Comparison of ENCODE assay signal across 8 cellular contexts in genomic region chr1:183234660-183235476, GRCh38. TPM values are rescaled to one million over a fixed set of nuclear protein-coding genes. Genes with fewer than 3 reads are reported as not detected.
A peak's percentile ranks its signal among the peaks of the same experiment; 100 is the strongest.
DNase-seq lines count a peak whose midpoint lies in the region; ATAC-seq and TF ChIP-seq lines count a peak whose summit lies in the region.

No MANE protein-coding gene starts in this region.

- TF ChIP-seq CTCF in BE2C (IDR thresholded peaks at IDR 0.05; ENCODE audit: low read depth, low read length) (peak; percentile 76), fibroblast of the aortic adventitia (IDR thresholded peaks at IDR 0.05; ENCODE audit: insufficient read depth, low read length) (peak; percentile 87)

- no peak overlapping the region for H3K27ac Mint-ChIP-seq in activated naive CD4-positive, alpha-beta T cell treated with anti-CD3 and anti-CD28 coated beads, Interleukin-2, amount 50 U/mL, for 72 hours

- no peaks in the 10 kb centered on the region for H3K27me3 ChIP-seq in BE2C

- DNase-seq in BE2C = peak; percentile 37
- peak; percentile 91 for DNase-seq in HS-5 (ENCODE audit: low read depth)
- peak; percentile 73 for DNase-seq in SK-MEL-5 (ENCODE audit: low read depth, low spot score)
- DNase-seq in fibroblast of the aortic adventitia (ENCODE audit: low read depth) = peak; percentile 99
- peak; percentile 94 for DNase-seq in non-pigmented ciliary epithelial cell (ENCODE audit: low read depth)
- DNase-seq in NCI-H2081 (lab: John Stamatoyannopoulos, UW) = no peak
- no peak for DNase-seq in activated naive CD4-positive, alpha-beta T cell treated with anti-CD3 and anti-CD28 coated beads, Interleukin-2, amount 50 U/mL, for 72 hours (ENCODE audit: low spot score in 2 of 2)

- H3K36me3 Mint-ChIP-seq in activated naive CD4-positive, alpha-beta T cell treated with anti-CD3 and anti-CD28 coated beads, Interleukin-2, amount 50 U/mL, for 72 hours = no peaks in the 10 kb centered on the region

- H3K4me1 ChIP-seq in BE2C = peaks cover 5% of the 10 kb centered on the region

- ATAC-seq in HG03108 (IDR thresholded peaks at IDR 0.05; ENCODE audit: unreplicated experiment) = no peak
- ATAC-seq in activated naive CD4-positive, alpha-beta T cell treated with anti-CD3 and anti-CD28 coated beads, Interleukin-2, amount 50 U/mL, for 72 hours = no peak

- no peaks in the 10 kb centered on the region for H3K9me3 Mint-ChIP-seq in activated naive CD4-positive, alpha-beta T cell treated with anti-CD3 and anti-CD28 coated beads, Interleukin-2, amount 50 U/mL, for 72 hours

- H3K4me3 ChIP-seq in BE2C (ENCODE audit: low read depth, low read length) = no peak overlapping the region
- H3K4me3 ChIP-seq in fibroblast of the aortic adventitia (ENCODE audit: low read depth, low read length) = peak overlapping the region; percentile 60

- no peaks in the 10 kb centered on the region for H3K36me3 ChIP-seq in BE2C

- in situ Hi-C loops in SK-MEL-5 (cut with HindIII; ENCODE audit: low pct_unique_long_range_greater_than_20kb, low sequenced_read_pairs) = loop anchor here (25.0 kb wide), 1 partner anchor 98 kb away; no protein-coding TSS in a partner anchor

- H3K9me3 ChIP-seq in BE2C = no peaks in the 10 kb centered on the region

RNA-seq across cellular contexts. Expression of gene LAMC2, which starts 48.8 kb away (rescaled TPM):
- polyA plus RNA-seq in BE2C (2012; ENCODE audit: insufficient read depth, insufficient read length, low read depth) = 0.40 TPM
- total RNA-seq in SK-MEL-5 (2014; rRNA removed; shearing (Covaris generic)) = 0.03 and 0.11 TPM in 2 replicates
- 0.09 TPM in 1 of 2 replicates, not detected in the other for polyA plus RNA-seq in SK-MEL-5 (2015; cell fraction: cytosol; rRNA removed)
- polyA plus RNA-seq in SK-MEL-5 (2015; cell fraction: nucleus; rRNA removed) = 0.30 and 1.1 TPM in 2 replicates
- 2.0 and 2.8 TPM in 2 replicates for total RNA-seq in fibroblast of the aortic adventitia (ENCODE audit: low replicate concordance)
- not detected for total RNA-seq in activated naive CD4-positive, alpha-beta T cell treated with anti-CD3 and anti-CD28 coated beads, Interleukin-2, amount 50 U/mL, for 72 hours

Comparison
In these comparisons a context has a peak if more than half of its experiments do, and no peak if none do; other contexts are left out.
1. DNase-seq: peak in BE2C (single experiment), HS-5 (single experiment), SK-MEL-5 (single experiment), fibroblast of the aortic adventitia (single experiment) and non-pigmented ciliary epithelial cell (single experiment); none in NCI-H2081 (0 of 2) and activated naive CD4-positive, alpha-beta T cell treated with anti-CD3 and anti-CD28 coated beads, Interleukin-2, amount 50 U/mL, for 72 hours (0 of 2).